In genomic region chr9:77291714-77292113, GRCh38 we compare ENCODE assay signal across 9 cellular contexts.
A peak's percentile ranks its signal among the peaks of the same experiment; 100 is the strongest.
DNase-seq lines count a peak whose midpoint lies in the region; ATAC-seq and TF ChIP-seq lines count a peak whose summit lies in the region.
"Had no signal": no experiment of that assay in that cellular context is flagged by ENCODE, and none has a peak within 500 bp of the region (broad histone marks: within the 10 kb centered on the region; RNA-seq: fewer than 3 reads in every experiment).

No MANE protein-coding gene starts in this region.

- H3K4me1 ChIP-seq in right lobe of liver: no peaks in the 10 kb centered on the region

- TF ChIP-seq CTCF in astrocyte of the cerebellum (IDR thresholded peaks at IDR 0.05; ENCODE audit: low read depth, low read length, missing control alignments) (peak; percentile 53), right lobe of liver (IDR thresholded peaks at IDR 0.05) (peak in 3 of 4 donors; percentile 19 to 38 (median 26))

- H3K4me3 Mint-ChIP-seq in activated naive CD8-positive, alpha-beta T cell treated with anti-CD3 and anti-CD28 coated beads for 36 hours: no peak overlapping the region

- ATAC-seq in right lobe of liver: peak; percentile 52 to 65 (median 55)
- no peak for ATAC-seq in GM18870 (IDR thresholded peaks at IDR 0.05; ENCODE audit: unreplicated experiment)
- no peak for ATAC-seq in GM21515 (IDR thresholded peaks at IDR 0.05; ENCODE audit: unreplicated experiment)
- no peak for ATAC-seq in GM18909 (IDR thresholded peaks at IDR 0.05; ENCODE audit: poor library complexity, unreplicated experiment)

- H3K4me1 Mint-ChIP-seq in activated naive CD8-positive, alpha-beta T cell treated with anti-CD3 and anti-CD28 coated beads for 36 hours: peaks cover 4% of the 10 kb centered on the region

- intact Hi-C loops in right lobe of liver (cut with DNase I): no loop called here

- DNase-seq in EH (ENCODE audit: low read depth) (peak; percentile 56), LHCN-M2 (ENCODE audit: low read depth) (peak; percentile 40), astrocyte of the cerebellum (ENCODE audit: low read depth) (no peak), right lobe of liver (no peak)
- no peak for DNase-seq in activated naive CD8-positive, alpha-beta T cell treated with anti-CD3 and anti-CD28 coated beads for 36 hours
- DNase-seq: cerebellar nuclear complex had no signal

- no peaks in the 10 kb centered on the region for H3K27me3 Mint-ChIP-seq in activated naive CD8-positive, alpha-beta T cell treated with anti-CD3 and anti-CD28 coated beads for 36 hours

- no peak for TF ChIP-seq POLR2A in right lobe of liver (IDR thresholded peaks at IDR 0.05)

- H3K27ac ChIP-seq in right lobe of liver: no peak overlapping the region

- no peaks in the 10 kb centered on the region for H3K9me3 ChIP-seq in right lobe of liver

- no peaks in the 10 kb centered on the region for H3K27me3 ChIP-seq in right lobe of liver

- no peaks in the 10 kb centered on the region for H3K36me3 ChIP-seq in right lobe of liver

- in situ Hi-C loops in astrocyte of the cerebellum (cut with HindIII; ENCODE audit: low sequenced_read_pairs): no loop called here

- WGBS in right lobe of liver (ENCODE audit: insufficient coverage, low coverage, low lambda C conversion rate, missing lambda C conversion rate): 33% methylated on average over 1 of the region's 1 CpG

- H3K4me3 ChIP-seq in astrocyte of the cerebellum (ENCODE audit: low read depth, low read length) (no peak overlapping the region), right lobe of liver (no peak overlapping the region)

- H3K9me3 Mint-ChIP-seq in activated naive CD8-positive, alpha-beta T cell treated with anti-CD3 and anti-CD28 coated beads for 36 hours: peaks cover 13% of the 10 kb centered on the region

- peaks cover 42% of the 10 kb centered on the region for H3K36me3 Mint-ChIP-seq in activated naive CD8-positive, alpha-beta T cell treated with anti-CD3 and anti-CD28 coated beads for 36 hours

- H3K27ac Mint-ChIP-seq in activated naive CD8-positive, alpha-beta T cell treated with anti-CD3 and anti-CD28 coated beads for 36 hours: no peak overlapping the region

Comparison
In these comparisons a context has a peak if more than half of its experiments do, and no peak if none do; other contexts are left out.
1. DNase-seq: peak in EH (single experiment) and LHCN-M2 (single experiment); none in astrocyte of the cerebellum (single experiment), right lobe of liver (0 of 3) and activated naive CD8-positive, alpha-beta T cell treated with anti-CD3 and anti-CD28 coated beads for 36 hours (single experiment).
2. ATAC-seq: peak in right lobe of liver (4 of 4); none in GM18870 (single experiment), GM21515 (single experiment) and GM18909 (single experiment).